Comparison of ENCODE assay signal across 15 cellular contexts in the genomic region with DNA sequence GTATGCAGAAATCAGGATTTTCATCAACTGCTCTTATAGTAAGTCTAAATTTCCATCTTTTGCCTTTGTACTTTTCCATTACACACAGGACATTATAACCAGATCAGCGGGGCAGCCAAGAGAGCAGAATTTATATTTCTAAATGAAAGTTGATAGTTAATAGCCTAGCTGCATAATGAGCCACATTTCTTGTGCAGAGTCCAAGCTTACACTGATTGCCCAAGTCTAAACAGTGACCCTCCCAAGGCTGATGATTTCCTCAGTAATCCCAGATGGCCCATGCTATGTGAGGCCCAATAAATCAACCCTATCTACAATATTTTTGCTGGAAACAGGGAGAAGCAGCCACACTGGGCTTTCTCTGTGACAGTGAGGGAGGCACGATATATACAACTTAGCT.
DNase-seq lines count a peak whose midpoint lies in the region; ATAC-seq and TF ChIP-seq lines count a peak whose summit lies in the region.
"Had no signal": no experiment of that assay in that cellular context is flagged by ENCODE, and none has a peak within 500 bp of the region (broad histone marks: within the 10 kb centered on the region; RNA-seq: fewer than 3 reads in every experiment).

No MANE protein-coding gene starts in this region.

- H3K36me3 ChIP-seq in mesenchymal stem cell (ENCODE audit: control insufficient read depth in 1 of 2, insufficient read depth in 2 of 2, low read depth in 1 of 2, low read length in 2 of 2) (no peaks in the 10 kb centered on the region), vagina (no peaks in the 10 kb centered on the region), Peyer's patch (no peaks in the 10 kb centered on the region)

- no peak overlapping the region for H3K23ac ChIP-seq in mesenchymal stem cell (ENCODE audit: low read length in 2 of 2)

- H3K18ac ChIP-seq in mesenchymal stem cell (ENCODE audit: low read depth in 1 of 2, low read length in 2 of 2): no peak overlapping the region

- no peak overlapping the region for H3K4ac ChIP-seq in mesenchymal stem cell (ENCODE audit: low read depth in 1 of 2, low read length in 2 of 2)

- no peak overlapping the region for H2AK5ac ChIP-seq in mesenchymal stem cell (ENCODE audit: low read length, severe bottlenecking)

- no peak overlapping the region for H4K8ac ChIP-seq in mesenchymal stem cell (ENCODE audit: low read length)

- H3K4me3 ChIP-seq in fibroblast of mammary gland (ENCODE audit: control insufficient read depth, low read depth, low read length): no peak overlapping the region
- H3K4me3 ChIP-seq in mesenchymal stem cell (ENCODE audit: insufficient read depth in 1 of 2, low read depth in 1 of 2, low read length in 2 of 2): peak overlapping the region in 1 of 2 experiments; percentile 52
- peak overlapping the region in 1 of 2 donors; percentile 3 for H3K4me3 ChIP-seq in vagina
- H3K4me3 ChIP-seq in Peyer's patch: no peak overlapping the region

- no peak for TF ChIP-seq POLR2A in vagina (IDR thresholded peaks at IDR 0.05)
- no peak for TF ChIP-seq POLR2A in Peyer's patch (IDR thresholded peaks at IDR 0.05)

- H2BK12ac ChIP-seq in mesenchymal stem cell (ENCODE audit: low read length in 2 of 2): no peak overlapping the region

- H3K27ac ChIP-seq in mesenchymal stem cell (ENCODE audit: low read length, poor library complexity, severe bottlenecking): peak overlapping the region; percentile 24
- peak overlapping the region; percentile 45 for H3K27ac ChIP-seq in vagina
- peak overlapping the region in 2 of 4 donors; percentile 28 to 55 for H3K27ac ChIP-seq in Peyer's patch

- no peaks in the 10 kb centered on the region for H3K79me1 ChIP-seq in mesenchymal stem cell (replicated peaks; ENCODE audit: low read length, poor library complexity, severe bottlenecking)

- no peak overlapping the region for H4K91ac ChIP-seq in mesenchymal stem cell (ENCODE audit: low read length)

- H3K4me2 ChIP-seq in mesenchymal stem cell (ENCODE audit: low read length, poor library complexity, severe bottlenecking): no peak overlapping the region

- no peak overlapping the region for H2AFZ ChIP-seq in mesenchymal stem cell (ENCODE audit: low read depth, low read length)

- H3K4me1 ChIP-seq in mesenchymal stem cell (ENCODE audit: control insufficient read depth, insufficient read depth, low read depth, low read length) (peaks cover 2% of the 10 kb centered on the region), vagina (peaks cover 45% of the 10 kb centered on the region), Peyer's patch (peaks cover 0 to 7% (median 0%) of the 10 kb centered on the region in 4 donors)

- no CpG with 5 or more reads among the region's 2 CpGs for WGBS in mesenchymal stem cell

- H3K9me3 ChIP-seq in mesenchymal stem cell (ENCODE audit: control insufficient read depth, low read length) (no peaks in the 10 kb centered on the region), vagina (no peaks in the 10 kb centered on the region), Peyer's patch (no peaks in the 10 kb centered on the region)

- H3K14ac ChIP-seq in mesenchymal stem cell (ENCODE audit: low read length in 2 of 2): no peak overlapping the region

- no peak overlapping the region for H2BK15ac ChIP-seq in mesenchymal stem cell (ENCODE audit: low read depth, poor library complexity, severe bottlenecking)

- no peak overlapping the region for H2BK5ac ChIP-seq in mesenchymal stem cell (ENCODE audit: low read depth, low read length, poor library complexity, severe bottlenecking)

- peak; percentile 89 for ATAC-seq in Right ventricle myocardium inferior
- ATAC-seq: activated CD4-positive, CD25-positive, alpha-beta regulatory T cell treated with anti-CD3 and anti-CD28 coated beads, Interleukin-2, amount 50 U/mL, for 24 hours had no signal

- DNase-seq in Right ventricle myocardium inferior (ENCODE audit: missing footprints) (no peak), cardiac septum (ENCODE audit: low spot score) (no peak), fibroblast of mammary gland (ENCODE audit: low read depth) (peak; percentile 89), mesenchymal stem cell (peak; percentile 83), vagina (ENCODE audit: extremely low spot score in 2 of 2) (no peak), kidney tubule cell (ENCODE audit: low spot score) (no peak), Peyer's patch (no peak), HCEC 1CT (no peak)
- DNase-seq: 8988T; activated naive CD8-positive, alpha-beta T cell treated with anti-CD3 and anti-CD28 coated beads for 36 hours; activated T-cell treated with anti-CD3 and anti-CD28 coated beads for 4 hours; MM.1S; naive B cell; NCI-H2171 treated with DMSO at 0.1 percent for 48 hours had no signal

- H3K9ac ChIP-seq in mesenchymal stem cell (ENCODE audit: low read length): peak overlapping the region; percentile 59

- H3K27me3 ChIP-seq in mesenchymal stem cell (ENCODE audit: control insufficient read depth in 1 of 2, insufficient read depth in 1 of 2, low read length in 2 of 2): no peaks in the 10 kb centered on the region
- H3K27me3 ChIP-seq in vagina: no peaks in the 10 kb centered on the region
- H3K27me3 ChIP-seq in Peyer's patch: no peaks in the 10 kb centered on the region

- no peak overlapping the region for H2BK120ac ChIP-seq in mesenchymal stem cell (ENCODE audit: low read depth, low read length)

- TF ChIP-seq CTCF in fibroblast of mammary gland (conservative IDR thresholded peaks at IDR 0.05; ENCODE audit: control insufficient read depth, insufficient read depth, low read depth, low read length): no peak
- TF ChIP-seq CTCF in vagina (IDR thresholded peaks at IDR 0.05): no peak
- no peak for TF ChIP-seq CTCF in Peyer's patch (IDR thresholded peaks at IDR 0.05)

- intact Hi-C loops in Right ventricle myocardium inferior (cut with DNase I) (no loop called here), cardiac septum (cut with DNase I) (no loop called here), vagina (cut with DNase I) (no loop called here)

Comparison
In these comparisons a context has a peak if more than half of its experiments do, and no peak if none do; other contexts are left out.
1. DNase-seq: peak in fibroblast of mammary gland (single experiment) and mesenchymal stem cell (single experiment); none in Right ventricle myocardium inferior (single experiment), cardiac septum (single experiment), vagina (0 of 2), kidney tubule cell (single experiment), Peyer's patch (0 of 3) and HCEC 1CT (single experiment).